In genomic region chr10:59216178-59216869, GRCh38 we compare ENCODE assay signal across 1 cellular context.
TF ChIP-seq lines count a peak whose summit lies in the region.

No MANE protein-coding gene starts in this region.

TF ChIP-seq in HepG2, 621 proteins besides CTCF, POLR2A, EP300 and RAD21 (continued from another document and continues in another):
- no peak for TF ChIP-seq GMEB2 (CRISPR knock-in tag; IDR thresholded peaks at IDR 0.05; ENCODE audit: low read depth)
- no peak for TF ChIP-seq HES4 (CRISPR knock-in tag; IDR thresholded peaks at IDR 0.05; ENCODE audit: borderline replicate concordance)
- no peak for TF ChIP-seq ZHX2 (IDR thresholded peaks at IDR 0.05; ENCODE audit: low read depth)
- TF ChIP-seq ZHX2 (CRISPR knock-in tag; IDR thresholded peaks at IDR 0.05; ENCODE audit: borderline replicate concordance) = no peak
- no peak for TF ChIP-seq PCBP2 (optimal IDR thresholded peaks at IDR 0.05; ENCODE audit: low read depth, low read length, poor library complexity, severe bottlenecking)
- no peak for TF ChIP-seq DNMT1 (CRISPR knock-in tag; IDR thresholded peaks at IDR 0.05)
- TF ChIP-seq ZMYM2 (CRISPR knock-in tag; IDR thresholded peaks at IDR 0.05) = no peak
- TF ChIP-seq ZNF720 (CRISPR knock-in tag; IDR thresholded peaks at IDR 0.05) = no peak
- TF ChIP-seq RFX1 (IDR thresholded peaks at IDR 0.05) = no peak
- TF ChIP-seq ZNF335 (CRISPR knock-in tag; IDR thresholded peaks at IDR 0.05) = no peak
- TF ChIP-seq HMGXB3 (CRISPR knock-in tag; IDR thresholded peaks at IDR 0.05; ENCODE audit: borderline replicate concordance) = no peak
- peak; percentile 23; the same call in 1 of the 2 replicates for TF ChIP-seq ZNF331 (CRISPR knock-in tag; IDR thresholded peaks at IDR 0.05)
- no peak for TF ChIP-seq ATF7-NPFF (CRISPR knock-in tag; IDR thresholded peaks at IDR 0.05; ENCODE audit: low read depth)
- peak; percentile 56 for TF ChIP-seq TEAD3 (CRISPR knock-in tag; optimal IDR thresholded peaks at IDR 0.05; ENCODE audit: borderline replicate concordance)
- no peak for TF ChIP-seq PHB2 (IDR thresholded peaks at IDR 0.05; ENCODE audit: partially characterized antibody)
- TF ChIP-seq SMC3 (IDR thresholded peaks at IDR 0.05; ENCODE audit: low read length) = no peak
- no peak for TF ChIP-seq ZNF672 (CRISPR knock-in tag; IDR thresholded peaks at IDR 0.05)
- no peak for TF ChIP-seq SOX6 (IDR thresholded peaks at IDR 0.05)
- TF ChIP-seq SOX6 (CRISPR knock-in tag; IDR thresholded peaks at IDR 0.05) = peak; percentile 64; the same call in 1 of the 2 replicates
- no peak for TF ChIP-seq NR2F2 (IDR thresholded peaks at IDR 0.05; ENCODE audit: borderline replicate concordance, low read depth)
- no peak for TF ChIP-seq ZNF775 (CRISPR knock-in tag; IDR thresholded peaks at IDR 0.05; ENCODE audit: borderline replicate concordance)
- TF ChIP-seq BCL6 (CRISPR knock-in tag; IDR thresholded peaks at IDR 0.05) = peak; percentile 52; the same call in 1 of the 2 replicates
- TF ChIP-seq RFXANK (CRISPR knock-in tag; IDR thresholded peaks at IDR 0.05) = no peak
- TF ChIP-seq HOMEZ (CRISPR knock-in tag; IDR thresholded peaks at IDR 0.05; ENCODE audit: low read depth) = peak; percentile 50; the same call in 1 of the 2 replicates
- TF ChIP-seq NFIC (IDR thresholded peaks at IDR 0.05; ENCODE audit: low read length) = peak; percentile 58
- TF ChIP-seq ZFP90 (CRISPR knock-in tag; IDR thresholded peaks at IDR 0.05; ENCODE audit: borderline replicate concordance) = no peak
- TF ChIP-seq ISX (CRISPR knock-in tag; conservative IDR thresholded peaks at IDR 0.05) = no peak
- no peak for TF ChIP-seq ZSCAN29 (CRISPR knock-in tag; conservative IDR thresholded peaks at IDR 0.05)
- TF ChIP-seq STAT5B (CRISPR knock-in tag; IDR thresholded peaks at IDR 0.05) = no peak
- 0 out of 2 replicates have a peak, but pooled peaks have one; percentile 31 for TF ChIP-seq ZNF124 (CRISPR knock-in tag; IDR thresholded peaks at IDR 0.05)
- 0 out of 2 replicates have a peak, but pooled peaks have one; percentile 33 for TF ChIP-seq ZBTB43 (CRISPR knock-in tag; conservative IDR thresholded peaks at IDR 0.05)
- no peak for TF ChIP-seq LRRFIP1 (CRISPR knock-in tag; conservative IDR thresholded peaks at IDR 0.05)
- peak; percentile 81 for TF ChIP-seq KDM6A (CRISPR knock-in tag; IDR thresholded peaks at IDR 0.05; ENCODE audit: low read depth)
- 0 out of 2 replicates have a peak, but pooled peaks have one; percentile 17 for TF ChIP-seq TARDBP (CRISPR knock-in tag; IDR thresholded peaks at IDR 0.05)
- no peak for TF ChIP-seq TERF1 (CRISPR knock-in tag; IDR thresholded peaks at IDR 0.05)
